In genomic region chr11:43738600-43739409, GRCh38 we compare ENCODE assay signal across 9 cellular contexts. TPM values are rescaled to one million over a fixed set of nuclear protein-coding genes. Genes with fewer than 3 reads are reported as not detected.
DNase-seq lines count a peak whose midpoint lies in the region; ATAC-seq and TF ChIP-seq lines count a peak whose summit lies in the region.
"Had no signal": no experiment of that assay in that cellular context is flagged by ENCODE, and none has a peak within 500 bp of the region (broad histone marks: within the 10 kb centered on the region; RNA-seq: fewer than 3 reads in every experiment).

No MANE protein-coding gene starts in this region.

- in situ Hi-C loops in brain microvascular endothelial cell (cut with HindIII; ENCODE audit: low pct_ligation_motif_present, low sequenced_read_pairs), result no loop called here

- H3K9me2 ChIP-seq in MM.1S (replicated peaks; ENCODE audit: insufficient read depth, low read length), result no peaks in the 10 kb centered on the region

- peaks cover 35% of the 10 kb centered on the region for H3K4me1 ChIP-seq in MM.1S (ENCODE audit: low read length)

- no peaks in the 10 kb centered on the region for H3K9me3 ChIP-seq in MM.1S (replicated peaks; ENCODE audit: insufficient read depth, low read length)
- H3K9me3 ChIP-seq: mucosa of descending colon had no signal

- H3K27me3 ChIP-seq in MM.1S (replicated peaks; ENCODE audit: insufficient read depth, low read length) (no peaks in the 10 kb centered on the region), brain microvascular endothelial cell (replicated peaks) (no peaks in the 10 kb centered on the region)

- peak overlapping the region; percentile 96 for H3K27ac Mint-ChIP-seq in mesothelial cell of epicardium

- peaks cover 29% of the 10 kb centered on the region for H3K36me3 Mint-ChIP-seq in mesothelial cell of epicardium

- peak; percentile 91 for DNase-seq in EH (ENCODE audit: low read depth)
- peak; percentile 87 for DNase-seq in MM.1S
- peak; percentile 78 for DNase-seq in brain microvascular endothelial cell
- no peak for DNase-seq in mesothelial cell of epicardium (ENCODE audit: low spot score in 2 of 2, unreplicated experiment in 2 of 2)
- no peak for DNase-seq in activated CD8-positive, alpha-beta memory T cell treated with anti-CD3 and anti-CD28 coated beads for 24 hours
- DNase-seq in superior temporal gyrus (ENCODE audit: extremely low spot score), result no peak
- DNase-seq in activated CD4-positive, alpha-beta T cell treated with anti-CD3 and anti-CD28 coated beads, Interleukin-2, amount 50 U/mL, for 48 hours, result no peak
- DNase-seq: mucosa of descending colon had no signal

- H3K27ac ChIP-seq in MM.1S (ENCODE audit: low read length) (peak overlapping the region; percentile 45; the same call in 1 of the 2 replicates), brain microvascular endothelial cell (no peak overlapping the region)

- H3K36me3 ChIP-seq in MM.1S (replicated peaks; ENCODE audit: insufficient read depth, low read length) (peaks cover 3% of the 10 kb centered on the region; the same call in 1 of the 2 replicates), brain microvascular endothelial cell (replicated peaks) (no peaks in the 10 kb centered on the region)

- H3K4me3 ChIP-seq in MM.1S (ENCODE audit: low read length), result peak overlapping the region; percentile 28; the same call in 1 of the 2 replicates
- no peak overlapping the region for H3K4me3 ChIP-seq in brain microvascular endothelial cell (ENCODE audit: low read depth, low read length)
- H3K4me3 ChIP-seq: mucosa of descending colon had no signal

- H3K4me2 ChIP-seq in MM.1S (ENCODE audit: low read depth, low read length), result peak overlapping the region; percentile 48

- no peak overlapping the region for H2AFZ ChIP-seq in MM.1S (ENCODE audit: low read length)

- H3K9me3 Mint-ChIP-seq in mesothelial cell of epicardium, result peaks cover 21% of the 10 kb centered on the region

- H3K4me1 Mint-ChIP-seq in mesothelial cell of epicardium, result peaks cover 42% of the 10 kb centered on the region

- H3K9ac ChIP-seq in MM.1S (ENCODE audit: low read length), result no peak overlapping the region

- peaks cover 20% of the 10 kb centered on the region for H3F3A ChIP-seq in MM.1S (ENCODE audit: insufficient read depth, low read length)

- no peak for ATAC-seq in GM19395 (IDR thresholded peaks at IDR 0.05; ENCODE audit: unreplicated experiment)
- ATAC-seq: mucosa of descending colon had no signal

- peak overlapping the region; percentile 13 for H3K4me3 Mint-ChIP-seq in mesothelial cell of epicardium

- TF ChIP-seq CTCF in MM.1S (IDR thresholded peaks at IDR 0.05; ENCODE audit: low read length), result no peak
- TF ChIP-seq CTCF in brain microvascular endothelial cell (IDR thresholded peaks at IDR 0.05; ENCODE audit: low read depth, low read length, missing control alignments), result no peak
- TF ChIP-seq CTCF in mesothelial cell of epicardium (IDR thresholded peaks at IDR 0.05; ENCODE audit: unreplicated experiment), result no peak

- H3K79me2 ChIP-seq in MM.1S (ENCODE audit: low read length), result peaks cover 64% of the 10 kb centered on the region

- H4K20me1 ChIP-seq in MM.1S (ENCODE audit: insufficient read depth, low read length), result no peaks in the 10 kb centered on the region

- no peaks in the 10 kb centered on the region for H3K27me3 Mint-ChIP-seq in mesothelial cell of epicardium (ENCODE audit: low read depth)

RNA-seq across cellular contexts. Expression of gene HSD17B12, which starts 58.3 kb away (rescaled TPM):
- total RNA-seq in mesothelial cell of epicardium, result 86.9 to 99.9 TPM (median 93.6 TPM) in 3 replicates

Comparison
In these comparisons a context has a peak if more than half of its experiments do, and no peak if none do; other contexts are left out.
1. DNase-seq: peak in EH (single experiment), MM.1S (single experiment) and brain microvascular endothelial cell (single experiment); none in mesothelial cell of epicardium (0 of 2), activated CD8-positive, alpha-beta memory T cell treated with anti-CD3 and anti-CD28 coated beads for 24 hours (single experiment), superior temporal gyrus (single experiment) and activated CD4-positive, alpha-beta T cell treated with anti-CD3 and anti-CD28 coated beads, Interleukin-2, amount 50 U/mL, for 48 hours (0 of 2).